Comparison of ENCODE assay signal across 1 cellular context in genomic region chr9:136807281-136808074, GRCh38.
TF ChIP-seq lines count a peak whose summit lies in the region.

Gene RABL6 (plus strand): TSS chr9:136807948. CDS start chr9:136808197, 249 bp downstream.

TF ChIP-seq in HepG2, 621 proteins besides CTCF, POLR2A, EP300 and RAD21 (continued from another document):
- TF ChIP-seq ZNF703 (CRISPR knock-in tag; IDR thresholded peaks at IDR 0.05; ENCODE audit: borderline replicate concordance) (no peak; the same call in 1 of the 2 replicates), MTA3 (CRISPR knock-in tag; IDR thresholded peaks at IDR 0.05) (no peak), ZNF281 (CRISPR knock-in tag; IDR thresholded peaks at IDR 0.05; ENCODE audit: borderline replicate concordance) (no peak), MLXIP (CRISPR knock-in tag; IDR thresholded peaks at IDR 0.05; ENCODE audit: borderline replicate concordance) (no peak), ELF3 (CRISPR knock-in tag; IDR thresholded peaks at IDR 0.05) (no peak), ZNF816 (CRISPR knock-in tag; IDR thresholded peaks at IDR 0.05; ENCODE audit: borderline replicate concordance) (no peak), DDIT3 (CRISPR knock-in tag; IDR thresholded peaks at IDR 0.05) (no peak), RBM39 (IDR thresholded peaks at IDR 0.05; ENCODE audit: low read depth, low read length, poor library complexity, severe bottlenecking) (peak; percentile 72), HIC2 (CRISPR knock-in tag; IDR thresholded peaks at IDR 0.05; ENCODE audit: low read depth) (no peak), SIX4 (CRISPR knock-in tag; IDR thresholded peaks at IDR 0.05) (no peak), ZBTB3 (CRISPR knock-in tag; IDR thresholded peaks at IDR 0.05; ENCODE audit: borderline replicate concordance, low read depth) (no peak), ARID3A (IDR thresholded peaks at IDR 0.05; ENCODE audit: low read depth, low read length) (no peak), KAT2B (IDR thresholded peaks at IDR 0.05; ENCODE audit: borderline replicate concordance, low read depth, low read length) (no peak), RCOR2 (CRISPR knock-in tag; IDR thresholded peaks at IDR 0.05) (no peak), ZBTB20 (CRISPR knock-in tag; IDR thresholded peaks at IDR 0.05; ENCODE audit: borderline replicate concordance, low read depth) (no peak), ZFAT (CRISPR knock-in tag; conservative IDR thresholded peaks at IDR 0.05) (0 out of 2 replicates have a peak, but pooled peaks have one; percentile 39), JUN (CRISPR knock-in tag; IDR thresholded peaks at IDR 0.05) (no peak), ZNF484 (CRISPR knock-in tag; IDR thresholded peaks at IDR 0.05; ENCODE audit: borderline replicate concordance, low read depth) (no peak), GLMP (CRISPR knock-in tag; IDR thresholded peaks at IDR 0.05; ENCODE audit: borderline replicate concordance) (no peak), FOXP1 (IDR thresholded peaks at IDR 0.05) (no peak), FOXP1 (CRISPR knock-in tag; IDR thresholded peaks at IDR 0.05) (no peak), FLYWCH1 (CRISPR knock-in tag; IDR thresholded peaks at IDR 0.05) (no peak), SIN3A (IDR thresholded peaks at IDR 0.05; ENCODE audit: borderline replicate concordance, low read depth, low read length) (peak; percentile 48; the same call in 1 of the 2 replicates), HNRNPH1 (optimal IDR thresholded peaks at IDR 0.05; ENCODE audit: low read depth, low read length) (no peak), ZNF34 (CRISPR knock-in tag; IDR thresholded peaks at IDR 0.05; ENCODE audit: borderline replicate concordance) (no peak; the same call in 1 of the 2 replicates)
